ENCODE assay signal across 32 cellular contexts in the genomic region with DNA sequence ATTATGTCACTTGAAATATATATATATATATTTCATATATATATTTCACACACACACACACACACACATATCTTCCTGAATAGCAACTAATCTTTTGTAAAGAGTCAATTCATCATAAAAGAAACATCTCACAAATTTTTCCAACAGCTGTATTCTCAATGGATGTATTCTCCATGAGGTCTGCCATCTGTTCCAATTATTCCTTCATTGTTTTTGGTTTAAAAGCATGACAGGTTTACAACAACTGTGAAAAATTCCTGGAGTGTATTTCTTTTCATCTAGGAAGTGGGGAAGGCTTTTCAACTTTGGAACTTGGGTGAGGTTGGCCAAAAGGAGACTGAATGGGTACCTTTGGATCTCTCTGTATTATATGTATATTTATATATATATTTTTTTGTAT.
"Had no signal": no experiment of that assay in that cellular context is flagged by ENCODE, and none has a peak within 500 bp of the region (broad histone marks: within the 10 kb centered on the region; RNA-seq: fewer than 3 reads in every experiment).

No MANE protein-coding gene starts in this region.

- H3K4me3 Mint-ChIP-seq: activated CD8-positive, alpha-beta T cell treated with anti-CD3 and anti-CD28 coated beads for 36 hours; activated naive CD4-positive, alpha-beta T cell treated with anti-CD3 and anti-CD28 coated beads, Interleukin-2, amount 50 U/mL, for 24 hours; activated naive CD8-positive, alpha-beta T cell treated with anti-CD3 and anti-CD28 coated beads, Interleukin-2, amount 10 ng/mL, durations not matched to agents 7 days and 5 days; activated T-cell treated with anti-CD3 and anti-CD28 coated beads, Interleukin-2, amount 50 U/mL, for 72 hours; activated T-helper 17 cell treated with anti-CD3 and anti-CD28 coated beads, Interleukin-2, amount 50 U/mL, for 72 hours; central memory CD8-positive, alpha-beta T cell had no signal

- H3K4me3 ChIP-seq: ascending aorta, cardiac muscle cell, K562, Peyer's patch, SK-N-MC had no signal

- H3K27me3 Mint-ChIP-seq: activated CD8-positive, alpha-beta T cell treated with anti-CD3 and anti-CD28 coated beads for 36 hours; activated naive CD4-positive, alpha-beta T cell treated with anti-CD3 and anti-CD28 coated beads, Interleukin-2, amount 50 U/mL, for 24 hours; activated naive CD8-positive, alpha-beta T cell treated with anti-CD3 and anti-CD28 coated beads, Interleukin-2, amount 10 ng/mL, durations not matched to agents 7 days and 5 days; activated T-helper 17 cell treated with anti-CD3 and anti-CD28 coated beads, Interleukin-2, amount 50 U/mL, for 72 hours; central memory CD8-positive, alpha-beta T cell had no signal

- H3K27ac Mint-ChIP-seq: activated CD8-positive, alpha-beta T cell treated with anti-CD3 and anti-CD28 coated beads for 36 hours; activated naive CD4-positive, alpha-beta T cell treated with anti-CD3 and anti-CD28 coated beads, Interleukin-2, amount 50 U/mL, for 24 hours; activated naive CD8-positive, alpha-beta T cell treated with anti-CD3 and anti-CD28 coated beads, Interleukin-2, amount 10 ng/mL, durations not matched to agents 7 days and 5 days; activated T-cell treated with anti-CD3 and anti-CD28 coated beads, Interleukin-2, amount 50 U/mL, for 72 hours; activated T-helper 17 cell treated with anti-CD3 and anti-CD28 coated beads, Interleukin-2, amount 50 U/mL, for 72 hours had no signal

- H3K4me1 Mint-ChIP-seq: activated naive CD4-positive, alpha-beta T cell treated with anti-CD3 and anti-CD28 coated beads, Interleukin-2, amount 50 U/mL, for 24 hours; activated naive CD8-positive, alpha-beta T cell treated with anti-CD3 and anti-CD28 coated beads, Interleukin-2, amount 10 ng/mL, durations not matched to agents 7 days and 5 days; activated T-helper 17 cell treated with anti-CD3 and anti-CD28 coated beads, Interleukin-2, amount 50 U/mL, for 72 hours; central memory CD8-positive, alpha-beta T cell had no signal

- ATAC-seq: activated CD8-positive, alpha-beta T cell treated with anti-CD3 and anti-CD28 coated beads for 36 hours; activated T-cell treated with anti-CD3 and anti-CD28 coated beads, Interleukin-2, amount 50 U/mL, for 72 hours; activated T-helper 17 cell treated with anti-CD3 and anti-CD28 coated beads, Interleukin-2, amount 50 U/mL, for 72 hours; PC-3; Right ventricle myocardium inferior had no signal

- H3K9me3 Mint-ChIP-seq: activated CD8-positive, alpha-beta T cell treated with anti-CD3 and anti-CD28 coated beads for 36 hours; activated naive CD8-positive, alpha-beta T cell treated with anti-CD3 and anti-CD28 coated beads, Interleukin-2, amount 10 ng/mL, durations not matched to agents 7 days and 5 days; activated T-cell treated with anti-CD3 and anti-CD28 coated beads, Interleukin-2, amount 50 U/mL, for 72 hours; activated T-helper 17 cell treated with anti-CD3 and anti-CD28 coated beads, Interleukin-2, amount 50 U/mL, for 72 hours; central memory CD8-positive, alpha-beta T cell had no signal

- H3K36me3 Mint-ChIP-seq: activated naive CD8-positive, alpha-beta T cell treated with anti-CD3 and anti-CD28 coated beads, Interleukin-2, amount 10 ng/mL, durations not matched to agents 7 days and 5 days had no signal

- DNase-seq: activated CD4-positive, alpha-beta T cell treated with anti-CD3 and anti-CD28 coated beads for 1 hour; activated CD4-positive, alpha-beta T cell treated with anti-CD3 and anti-CD28 coated beads for 48 hours; activated CD4-positive, alpha-beta T cell treated with anti-CD3 and anti-CD28 coated beads, Interleukin-2, amount 50 U/mL, for 4 hours; activated CD4-positive, CD25-positive, alpha-beta regulatory T cell; activated CD8-positive, alpha-beta T cell treated with anti-CD3 and anti-CD28 coated beads for 36 hours; activated effector memory CD4-positive, alpha-beta T cell treated with anti-CD3 and anti-CD28 coated beads, Interleukin-2, amount 50 U/mL, for 16 hours; activated naive CD4-positive, alpha-beta T cell treated with Interleukin-2 at 50 U/mL for 16 hours; activated naive CD8-positive, alpha-beta T cell treated with anti-CD3 and anti-CD28 coated beads, Interleukin-2, amount 10 ng/mL, durations not matched to agents 7 days and 5 days; activated T-cell treated with anti-CD3 and anti-CD28 coated beads, Interleukin-2, amount 50 U/mL, for 1 hour; activated T-cell treated with anti-CD3 and anti-CD28 coated beads, Interleukin-2, amount 50 U/mL, for 72 hours; amygdala; NCI-H1105; NCI-H1417 treated with DMSO at 0.1 percent for 48 hours; NCI-H2029; NCI-H2227 treated with DMSO at 0.1 percent for 48 hours; NCI-H446; NCI-H510A treated with DMSO at 0.1 percent for 48 hours; NCI-H748 treated with DMSO at 0.1 percent for 48 hours; NK-92 treated with Interleukin-12 subunit alpha and Interleukin-12 subunit beta, amount 100 ng/mL, for 24 hours; PC-3; Peyer's patch; RPMI8226; T1000; WERI-Rb-1 had no signal
